34 cellular contexts compared by ENCODE assay signal in genomic region chr10:77444041-77444440, GRCh38.
DNase-seq lines count a peak whose midpoint lies in the region; ATAC-seq, FAIRE-seq and TF ChIP-seq lines count a peak whose summit lies in the region.
"Had no signal": no experiment of that assay in that cellular context is flagged by ENCODE, and none has a peak within 500 bp of the region (broad histone marks: within the 10 kb centered on the region; RNA-seq: fewer than 3 reads in every experiment).

No MANE protein-coding gene starts in this region.

- ATAC-seq in psoas muscle (peak in 3 of 4 donors; percentile 92 to 94 (median 93)), gastrocnemius medialis (peak; percentile 84 to 86), HG03196 (IDR thresholded peaks at IDR 0.05; ENCODE audit: unreplicated experiment) (no peak)
- no peak for ATAC-seq in stimulated activated memory B cell treated with anti-CD40 and anti-IgM and Interleukin-4, amounts not matched to agents 10 μg/mL and 1 μg/mL and 100 μg/mL, for 72 hours
- ATAC-seq: A549; CD8-positive, alpha-beta T cell had no signal

- H3K27ac Mint-ChIP-seq in stimulated activated memory B cell treated with anti-CD40 and anti-IgM and Interleukin-4, amounts not matched to agents 10 μg/mL and 1 μg/mL and 100 μg/mL, for 72 hours, result no peak overlapping the region
- H3K27ac Mint-ChIP-seq: B cell; CD4-positive, alpha-beta memory T cell; CD4-positive, alpha-beta T cell; CD4-positive, CD25-positive, alpha-beta regulatory T cell; CD8-positive, alpha-beta memory T cell; CD8-positive, alpha-beta T cell had no signal

- H3K36me3 ChIP-seq in psoas muscle (ENCODE audit: insufficient read depth in 1 of 2, low read depth in 1 of 2) (no peaks in the 10 kb centered on the region), gastrocnemius medialis (no peaks in the 10 kb centered on the region)
- H3K36me3 ChIP-seq: BE2C; BLaER1; BLaER1 treated with 17β-estradiol and CSF1 and Interleukin-3, amounts not matched to agents 10 nM and 100 nM had no signal

- H3K27me3 Mint-ChIP-seq in stimulated activated memory B cell treated with anti-CD40 and anti-IgM and Interleukin-4, amounts not matched to agents 10 μg/mL and 1 μg/mL and 100 μg/mL, for 72 hours, result no peaks in the 10 kb centered on the region
- H3K27me3 Mint-ChIP-seq: B cell; CD4-positive, CD25-positive, alpha-beta regulatory T cell; CD8-positive, alpha-beta memory T cell had no signal

- H3K4me3 ChIP-seq in psoas muscle (no peak overlapping the region), gastrocnemius medialis (no peak overlapping the region)
- H3K4me3 ChIP-seq: A549; BLaER1; BLaER1 treated with 17β-estradiol and CSF1 and Interleukin-3, amounts not matched to agents 10 nM and 100 nM had no signal

- H3K9me3 Mint-ChIP-seq in stimulated activated memory B cell treated with anti-CD40 and anti-IgM and Interleukin-4, amounts not matched to agents 10 μg/mL and 1 μg/mL and 100 μg/mL, for 72 hours, result no peaks in the 10 kb centered on the region
- H3K9me3 Mint-ChIP-seq: CD14-positive monocyte; CD4-positive, alpha-beta T cell; CD8-positive, alpha-beta memory T cell; CD8-positive, alpha-beta T cell had no signal

- no peaks in the 10 kb centered on the region for H3K36me3 Mint-ChIP-seq in stimulated activated memory B cell treated with anti-CD40 and anti-IgM and Interleukin-4, amounts not matched to agents 10 μg/mL and 1 μg/mL and 100 μg/mL, for 72 hours
- H3K36me3 Mint-ChIP-seq: CD14-positive monocyte; CD4-positive, alpha-beta memory T cell; CD4-positive, CD25-positive, alpha-beta regulatory T cell; CD8-positive, alpha-beta memory T cell; CD8-positive, alpha-beta T cell had no signal

- no peaks in the 10 kb centered on the region for H3K4me1 Mint-ChIP-seq in stimulated activated memory B cell treated with anti-CD40 and anti-IgM and Interleukin-4, amounts not matched to agents 10 μg/mL and 1 μg/mL and 100 μg/mL, for 72 hours
- H3K4me1 Mint-ChIP-seq: B cell; CD14-positive monocyte; CD4-positive, alpha-beta memory T cell; CD4-positive, CD25-positive, alpha-beta regulatory T cell; CD8-positive, alpha-beta memory T cell had no signal

- TF ChIP-seq POLR2A in gastrocnemius medialis (IDR thresholded peaks at IDR 0.05), result no peak

- peak; percentile 89 for FAIRE-seq in islet of Langerhans (lab: Jason Lieb, UNC)
- FAIRE-seq: A549, D721Med had no signal

- H3K27me3 ChIP-seq in psoas muscle (ENCODE audit: insufficient read depth in 3 of 3, low read length in 2 of 3), result no peaks in the 10 kb centered on the region
- H3K27me3 ChIP-seq in gastrocnemius medialis, result no peaks in the 10 kb centered on the region
- H3K27me3 ChIP-seq: BE2C; BLaER1; BLaER1 treated with 17β-estradiol and CSF1 and Interleukin-3, amounts not matched to agents 10 nM and 100 nM had no signal

- intact Hi-C loops in psoas muscle (cut with DNase I), result no loop called here
- intact Hi-C loops in gastrocnemius medialis (cut with DNase I; ENCODE audit: low total_unique reads), result no loop called here

- H3K9me3 ChIP-seq in psoas muscle (no peaks in the 10 kb centered on the region), gastrocnemius medialis (no peaks in the 10 kb centered on the region)
- H3K9me3 ChIP-seq: A549; BE2C; BLaER1; BLaER1 treated with 17β-estradiol and CSF1 and Interleukin-3, amounts not matched to agents 10 nM and 100 nM; Caco-2 had no signal

- TF ChIP-seq CTCF in psoas muscle (IDR thresholded peaks at IDR 0.05) (no peak), gastrocnemius medialis (IDR thresholded peaks at IDR 0.05 in 4 of 5, conservative IDR thresholded peaks at IDR 0.05 in 1 of 5) (no peak)

- DNase-seq in NCI-H69 (lab: John Stamatoyannopoulos, UW), result peak; percentile 17
- no peak for DNase-seq in psoas muscle
- DNase-seq in gastrocnemius medialis, result peak in 1 of 2 donors; percentile 43
- no peak for DNase-seq in kidney glomerular epithelial cell (lab: John Stamatoyannopoulos, UW)
- DNase-seq in NCI-H2227 treated with DMSO at 0.1 percent for 48 hours (lab: John Stamatoyannopoulos, UW), result no peak
- DNase-seq: 8988T; ACHN; AML-193; BE2C; C1 segment of cervical spinal cord; Caco-2; Calu3; CD4-positive, alpha-beta memory T cell; CD4-positive, alpha-beta T cell; CD4-positive, CD25-positive, alpha-beta regulatory T cell; CD8-positive, alpha-beta memory T cell; CD8-positive, alpha-beta T cell; COR-L47; DMS153; DMS79; DMS79 treated with DMSO at 0.1 percent for 48 hours; DND-41; EL had no signal

- no peak overlapping the region for H3K4me3 Mint-ChIP-seq in stimulated activated memory B cell treated with anti-CD40 and anti-IgM and Interleukin-4, amounts not matched to agents 10 μg/mL and 1 μg/mL and 100 μg/mL, for 72 hours
- H3K4me3 Mint-ChIP-seq: B cell; CD14-positive monocyte; CD4-positive, alpha-beta memory T cell; CD4-positive, alpha-beta T cell; CD4-positive, CD25-positive, alpha-beta regulatory T cell; CD8-positive, alpha-beta memory T cell; CD8-positive, alpha-beta T cell had no signal

- no peak overlapping the region for H3K27ac ChIP-seq in psoas muscle
- H3K27ac ChIP-seq in gastrocnemius medialis, result peak overlapping the region in 2 of 4 donors; percentile 48 to 49
- H3K27ac ChIP-seq: 22Rv1; A549; BLaER1; BLaER1 treated with 17β-estradiol and CSF1 and Interleukin-3, amounts not matched to agents 10 nM and 100 nM; C4-2B had no signal

- in situ Hi-C loops in gastrocnemius medialis (cut with MboI; ENCODE audit: low sequenced_read_pairs in 4 of 4), result no loop called here

- WGBS in psoas muscle, 3 donors, result 18 to 27% (median 22%) methylated on average over 2 of the region's 2 CpGs

- H3K4me1 ChIP-seq in psoas muscle (peaks cover 10% of the 10 kb centered on the region), gastrocnemius medialis (peaks cover 38 to 45% of the 10 kb centered on the region in 2 donors)
- H3K4me1 ChIP-seq: A549, Caco-2 had no signal

Comparison
In these comparisons a context has a peak if more than half of its experiments do, and no peak if none do; other contexts are left out.
1. ATAC-seq: peak in psoas muscle (3 of 4) and gastrocnemius medialis (2 of 2); none in stimulated activated memory B cell treated with anti-CD40 and anti-IgM and Interleukin-4, amounts not matched to agents 10 μg/mL and 1 μg/mL and 100 μg/mL, for 72 hours (single experiment) and HG03196 (single experiment).